ENCODE assay signal across 15 cellular contexts in genomic region chr17:61420128-61420527, GRCh38. TPM values are rescaled to one million over a fixed set of nuclear protein-coding genes. Genes with fewer than 3 reads are reported as not detected.
A peak's percentile ranks its signal among the peaks of the same experiment; 100 is the strongest.
DNase-seq lines count a peak whose midpoint lies in the region; ATAC-seq, FAIRE-seq and TF ChIP-seq lines count a peak whose summit lies in the region.
"Had no signal": no experiment of that assay in that cellular context is flagged by ENCODE, and none has a peak within 500 bp of the region (broad histone marks: within the 10 kb centered on the region; RNA-seq: fewer than 3 reads in every experiment).

No MANE protein-coding gene starts in this region.

- TF ChIP-seq RAD21 in HepG2 (CRISPR knock-in tag; IDR thresholded peaks at IDR 0.05) = no peak

- H4K20me1 ChIP-seq in HepG2 (ENCODE audit: insufficient read depth, low read length) = no peaks in the 10 kb centered on the region

- POLR2A ChIA-PET in HepG2 (lab: Yijun Ruan, JAX) = no interaction called here

- no TSS peak for BruUV-seq in HepG2 (replicated peaks; lab: Mats Ljungman, UMichigan)

- H3K9me3 ChIP-seq in HepG2 (ENCODE audit: low read length) (no peaks in the 10 kb centered on the region), right lobe of liver (no peaks in the 10 kb centered on the region), WERI-Rb-1 (ENCODE audit: severe bottlenecking) (no peaks in the 10 kb centered on the region)

- TF ChIP-seq CTCF in HepG2 (CRISPR knock-in tag; IDR thresholded peaks at IDR 0.05) (no peak), right lobe of liver (IDR thresholded peaks at IDR 0.05) (no peak), WERI-Rb-1 (IDR thresholded peaks at IDR 0.05; ENCODE audit: low read depth, low read length) (no peak), neural crest cell (conservative IDR thresholded peaks at IDR 0.05) (no peak)

- peaks cover 39% of the 10 kb centered on the region for H3K27me3 Mint-ChIP-seq in neural crest cell (ENCODE audit: low read depth)

- H3K36me3 ChIP-seq in HepG2 (replicated peaks in 1 of 2; ENCODE audit: control insufficient read depth in 1 of 2, insufficient read depth in 2 of 2, low read length in 2 of 2) = no peaks in the 10 kb centered on the region
- no peaks in the 10 kb centered on the region for H3K36me3 ChIP-seq in right lobe of liver
- no peaks in the 10 kb centered on the region for H3K36me3 ChIP-seq in WERI-Rb-1

- CTCF ChIA-PET in HepG2 (lab: Yijun Ruan, JAX; ENCODE audit: low intra/inter-chr PET ratio, low total read pairs) = no interaction called here

- H3K27me3 ChIP-seq in HepG2 (ENCODE audit: control insufficient read depth in 1 of 2, insufficient read depth in 2 of 2, low read length in 2 of 2) (no peaks in the 10 kb centered on the region), right lobe of liver (no peaks in the 10 kb centered on the region), WERI-Rb-1 (ENCODE audit: insufficient read depth, low read depth, severe bottlenecking) (no peaks in the 10 kb centered on the region)

- H3K4me3 Mint-ChIP-seq in neural crest cell = peak overlapping the region; percentile 62
- H3K4me3 Mint-ChIP-seq: CD8-positive, alpha-beta T cell; GM23338 had no signal

- H3K4me1 Mint-ChIP-seq in neural crest cell = peaks cover 11% of the 10 kb centered on the region

- no peak overlapping the region for H3K27ac Mint-ChIP-seq in neural crest cell (ENCODE audit: unreplicated experiment)
- H3K27ac Mint-ChIP-seq: CD14-positive monocyte; CD8-positive, alpha-beta T cell; GM23338 had no signal

- H3K4me2 ChIP-seq in HepG2 (ENCODE audit: low read depth, low read length) = no peak overlapping the region
- H3K4me2 ChIP-seq: GM23338 had no signal

- no peak for DNase-seq in HepG2 (ENCODE audit: low spot score)
- DNase-seq in right lobe of liver = no peak
- DNase-seq in WERI-Rb-1 = peak; percentile 40
- DNase-seq in neural crest cell (ENCODE audit: low read depth, low spot score) = no peak
- no peak for DNase-seq in urothelium cell line (ENCODE audit: low spot score)
- DNase-seq in stimulated activated CD4-positive, alpha-beta T cell treated with anti-CD3 and anti-CD28 coated beads, Interleukin-4, amount 100 ng/mL, for 4 hours = no peak
- no peak for DNase-seq in KBM-7
- DNase-seq: COR-L47, H7 had no signal

- FAIRE-seq in HepG2 (lab: Jason Lieb, UNC) (peak; percentile 8), urothelium cell line (lab: Jason Lieb, UNC) (peak; percentile 84)

- WGBS in HepG2 (ENCODE audit: low lambda C conversion rate) = 39% methylated on average over 3 of the region's 3 CpGs
- 67% methylated on average over 3 of the region's 3 CpGs for WGBS in right lobe of liver (ENCODE audit: insufficient coverage, low coverage, low lambda C conversion rate, missing lambda C conversion rate)

- no peak for ATAC-seq in HepG2
- no peak for ATAC-seq in right lobe of liver
- no peak for ATAC-seq in GM19035 (IDR thresholded peaks at IDR 0.05; ENCODE audit: unreplicated experiment)
- ATAC-seq: CD8-positive, alpha-beta T cell; GM23338 had no signal

- intact Hi-C loops in HepG2 (cut with micrococcal nuclease; ENCODE audit: unreplicated experiment) (no loop called here), right lobe of liver (cut with DNase I) (no loop called here)

- TF ChIP-seq POLR2A in HepG2 (IDR thresholded peaks at IDR 0.05; ENCODE audit: insufficient read depth in 1 of 2, low read depth in 2 of 2, low read length in 2 of 2) (no peak), right lobe of liver (IDR thresholded peaks at IDR 0.05) (no peak)

- no peak overlapping the region for H2AFZ ChIP-seq in HepG2 (ENCODE audit: low read length)
- H2AFZ ChIP-seq: GM23338 had no signal

- TF ChIP-seq EP300 in HepG2 (IDR thresholded peaks at IDR 0.05; ENCODE audit: low read depth in 2 of 2, low read length in 2 of 2) (no peak), HepG2 (CRISPR knock-in tag; IDR thresholded peaks at IDR 0.05; ENCODE audit: borderline replicate concordance) (no peak)

- no peak overlapping the region for H3K27ac ChIP-seq in HepG2 (ENCODE audit: extremely low read length, insufficient read depth, low read length)
- H3K27ac ChIP-seq in right lobe of liver = no peak overlapping the region
- H3K27ac ChIP-seq in WERI-Rb-1 = no peak overlapping the region
- H3K27ac ChIP-seq: 22Rv1 had no signal

- H3K4me1 ChIP-seq in HepG2 (ENCODE audit: insufficient read depth, low read length) = peaks cover 34% of the 10 kb centered on the region
- H3K4me1 ChIP-seq in right lobe of liver = peaks cover 0 to 7% (median 2%) of the 10 kb centered on the region in 4 donors

- in situ Hi-C loops in HepG2 (cut with HindIII; ENCODE audit: extremely low pct_ligation_motif_present, low pct_unique_long_range_greater_than_20kb) = loop anchor here (10.0 kb wide), 1 partner anchor 135 kb away; no protein-coding TSS in a partner anchor
- in situ Hi-C loops in KBM-7 (cut with MboI; ENCODE audit: low pct_unique_long_range_greater_than_20kb, low sequenced_read_pairs) = loop anchor here (25.0 kb wide), 2 partner anchors 142 to 417 kb away; no protein-coding TSS in a partner anchor

- no peaks in the 10 kb centered on the region for H3K36me3 Mint-ChIP-seq in neural crest cell (ENCODE audit: low read depth)
- H3K36me3 Mint-ChIP-seq: CD8-positive, alpha-beta T cell had no signal

- no peak overlapping the region for H3K9ac ChIP-seq in HepG2 (ENCODE audit: insufficient read depth, low read depth, low read length)

- no peaks in the 10 kb centered on the region for H3K9me3 Mint-ChIP-seq in neural crest cell
- H3K9me3 Mint-ChIP-seq: CD8-positive, alpha-beta T cell; GM23338 had no signal

- H3K4me3 ChIP-seq in HepG2 (replicated peaks in 1 of 3; ENCODE audit: insufficient read depth in 1 of 3, low read depth in 2 of 3, low read length in 3 of 3) = no peak overlapping the region
- no peak overlapping the region for H3K4me3 ChIP-seq in right lobe of liver
- no peak overlapping the region for H3K4me3 ChIP-seq in WERI-Rb-1 (ENCODE audit: low read depth, low read length)
- H3K4me3 ChIP-seq: GM23338 had no signal

- H3K79me2 ChIP-seq in HepG2 (ENCODE audit: insufficient read depth, low read length) = no peaks in the 10 kb centered on the region

TF ChIP-seq in HepG2, 621 proteins besides CTCF, POLR2A, EP300 and RAD21:
- TF ChIP-seq HNRNPK (IDR thresholded peaks at IDR 0.05; ENCODE audit: low read depth, low read length, poor library complexity, severe bottlenecking) = no peak

RNA-seq across cellular contexts. Expression of gene TBX2, which starts 20.5 kb away (rescaled TPM):
- total RNA-seq in HepG2 (2016; rRNA removed; fragmentation: Illumina TruSeq; extraction: Trizol) (10.2 and 15.3 TPM in 2 replicates), right lobe of liver (1 to 10 TPM; 1.9 to 4.4 (median 2.7) TPM), neural crest cell (16.1 and 18.7 TPM in 2 replicates)
- total RNA-seq in HepG2 (2016; cell fraction: cytosol; rRNA removed; fragmentation: Illumina TruSeq; extraction: Trizol; ENCODE audit: low read depth) = 3.7 TPM in 2 replicates
- 8.3 and 14.7 TPM in 2 replicates for total RNA-seq in HepG2 (2016; cell fraction: insoluble cytoplasmic fraction; rRNA removed; fragmentation: Illumina TruSeq; extraction: Trizol)
- total RNA-seq in HepG2 (2016; cell fraction: membrane; rRNA removed; fragmentation: Illumina TruSeq; extraction: Trizol) = 9.6 and 10.4 TPM in 2 replicates
- total RNA-seq in HepG2 (2016; cell fraction: nucleus; rRNA removed; fragmentation: Illumina TruSeq; extraction: Trizol) = 10.9 and 12.4 TPM in 2 replicates
- polyA plus RNA-seq in HepG2 (2011; rRNA removed) = 2.8 and 3.0 TPM in 2 replicates
- polyA plus RNA-seq in HepG2 (2011; cell fraction: cytosol; rRNA removed) = 1.9 and 3.7 TPM in 2 replicates
- polyA plus RNA-seq in HepG2 (2011; cell fraction: nucleus; rRNA removed) = 9.5 and 10.4 TPM in 2 replicates
- 1.0 and 1.6 TPM in 2 replicates for polyA plus RNA-seq in HepG2 (2012)
- polyA plus RNA-seq in HepG2 (2016; cell fraction: cytosol; fragmentation: Illumina TruSeq; extraction: Trizol; ENCODE audit: low read depth) = 2.8 and 3.6 TPM in 2 replicates
- polyA plus RNA-seq in HepG2 (2016; cell fraction: insoluble cytoplasmic fraction; fragmentation: Illumina TruSeq; extraction: Trizol; ENCODE audit: low read depth) = 13.1 and 15.6 TPM in 2 replicates
- polyA plus RNA-seq in HepG2 (2016; cell fraction: membrane; fragmentation: Illumina TruSeq; extraction: Trizol; ENCODE audit: low read depth) = 8.1 and 8.9 TPM in 2 replicates
- 26.2 and 30.9 TPM in 2 replicates for polyA plus RNA-seq in HepG2 (2016; cell fraction: nucleus; fragmentation: Illumina TruSeq; extraction: Trizol; ENCODE audit: insufficient read depth, low read depth)
- 3.0 and 6.9 TPM in 2 replicates for polyA minus RNA-seq in HepG2 (2011; rRNA and poly(A)+ RNA removed; ENCODE audit: low replicate concordance)
- polyA minus RNA-seq in HepG2 (2011; cell fraction: cytosol; rRNA and poly(A)+ RNA removed) = 1.5 and 2.4 TPM in 2 replicates
- 4.9 and 5.3 TPM in 2 replicates for polyA minus RNA-seq in HepG2 (2011; cell fraction: nucleus; rRNA and poly(A)+ RNA removed)
- total RNA-seq: A673; CD8-positive, alpha-beta T cell; GM23338; H7 had no signal
- polyA plus RNA-seq: CD14-positive monocyte, GM23338 had no signal

RNA-seq across cellular contexts. Expression of gene TBX4, which starts 32.1 kb away (rescaled TPM):
- total RNA-seq in HepG2 (2016; rRNA removed; fragmentation: Illumina TruSeq; extraction: Trizol) = 0.86 and 1.1 TPM in 2 replicates
- total RNA-seq in HepG2 (2016; cell fraction: cytosol; rRNA removed; fragmentation: Illumina TruSeq; extraction: Trizol; ENCODE audit: low read depth) = 0.10 and 0.35 TPM in 2 replicates
- 0.92 and 1.3 TPM in 2 replicates for total RNA-seq in HepG2 (2016; cell fraction: insoluble cytoplasmic fraction; rRNA removed; fragmentation: Illumina TruSeq; extraction: Trizol)
- total RNA-seq in HepG2 (2016; cell fraction: membrane; rRNA removed; fragmentation: Illumina TruSeq; extraction: Trizol) = 1.1 and 1.5 TPM in 2 replicates
- total RNA-seq in HepG2 (2016; cell fraction: nucleus; rRNA removed; fragmentation: Illumina TruSeq; extraction: Trizol) = 1.1 and 1.3 TPM in 2 replicates
- polyA plus RNA-seq in HepG2 (2011; rRNA removed) = 0.11 and 0.17 TPM in 2 replicates
- polyA plus RNA-seq in HepG2 (2011; cell fraction: cytosol; rRNA removed) = 0.05 and 0.09 TPM in 2 replicates
- 0.29 and 0.48 TPM in 2 replicates for polyA plus RNA-seq in HepG2 (2011; cell fraction: nucleus; rRNA removed)
- polyA plus RNA-seq in HepG2 (2012) = 0.15 and 0.40 TPM in 2 replicates
- 0.14 and 0.16 TPM in 2 replicates for polyA plus RNA-seq in HepG2 (2016; cell fraction: cytosol; fragmentation: Illumina TruSeq; extraction: Trizol; ENCODE audit: low read depth)
- 1.2 and 1.7 TPM in 2 replicates for polyA plus RNA-seq in HepG2 (2016; cell fraction: insoluble cytoplasmic fraction; fragmentation: Illumina TruSeq; extraction: Trizol; ENCODE audit: low read depth)
- polyA plus RNA-seq in HepG2 (2016; cell fraction: membrane; fragmentation: Illumina TruSeq; extraction: Trizol; ENCODE audit: low read depth) = 0.49 and 0.62 TPM in 2 replicates
- 1.8 and 2.4 TPM in 2 replicates for polyA plus RNA-seq in HepG2 (2016; cell fraction: nucleus; fragmentation: Illumina TruSeq; extraction: Trizol; ENCODE audit: insufficient read depth, low read depth)
- polyA minus RNA-seq in HepG2 (2011; rRNA and poly(A)+ RNA removed; ENCODE audit: low replicate concordance) = not detected in 2 replicates
- not detected in 2 replicates for polyA minus RNA-seq in HepG2 (2011; cell fraction: cytosol; rRNA and poly(A)+ RNA removed)
- not detected in 2 replicates for polyA minus RNA-seq in HepG2 (2011; cell fraction: nucleus; rRNA and poly(A)+ RNA removed)
- total RNA-seq in right lobe of liver = not detected
- total RNA-seq in neural crest cell = not detected in 2 replicates
- total RNA-seq: A673; CD8-positive, alpha-beta T cell; GM23338; H7 had no signal
- polyA plus RNA-seq: CD14-positive monocyte, GM23338 had no signal
